8 cellular contexts compared by ENCODE assay signal in the genomic region with DNA sequence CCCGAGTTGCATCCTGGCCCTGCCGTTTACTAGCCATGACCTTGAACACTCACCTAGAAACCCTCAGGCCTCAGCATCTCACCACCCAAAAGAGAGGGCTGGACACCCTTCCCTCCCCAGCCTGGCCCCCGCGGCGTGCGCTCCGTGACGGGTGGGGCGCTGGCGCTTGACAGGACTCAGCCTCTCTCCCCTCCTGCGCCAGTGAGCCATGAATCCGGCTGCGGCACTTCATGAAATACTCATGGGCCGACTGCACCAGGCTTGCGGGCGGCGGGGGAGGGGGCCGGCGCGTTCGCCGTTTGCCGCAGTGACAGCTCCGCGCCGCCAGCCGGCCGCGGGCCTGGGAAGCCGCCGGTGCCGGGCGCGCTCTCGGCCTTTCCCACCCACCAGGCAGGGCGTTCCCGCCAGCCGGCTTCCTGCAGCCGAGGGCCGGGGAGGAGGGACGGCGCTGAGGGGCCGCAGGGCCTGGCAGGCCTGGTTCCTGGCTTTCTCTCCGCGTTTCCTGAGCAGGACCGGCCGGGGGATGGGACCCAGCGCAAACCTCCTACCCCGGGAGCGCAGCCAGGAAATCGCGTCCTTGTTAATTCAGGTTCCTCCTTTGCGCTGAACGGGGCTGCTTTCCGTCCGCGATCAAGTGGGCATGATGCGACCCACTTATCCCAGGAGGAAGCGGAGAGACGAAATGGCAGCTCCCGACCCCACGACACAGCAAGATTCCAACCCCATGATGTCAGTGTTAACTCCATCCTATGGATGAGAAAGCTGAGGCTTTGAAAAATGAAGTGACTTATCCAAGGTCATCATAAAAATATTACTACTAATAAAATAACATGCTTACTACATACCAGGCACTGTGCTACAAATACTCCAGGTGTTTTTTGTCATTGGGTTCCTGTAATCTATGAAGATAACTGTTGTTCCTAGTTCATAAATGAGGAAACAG. TPM values are rescaled to one million over a fixed set of nuclear protein-coding genes. Genes with fewer than 3 reads are reported as not detected.
DNase-seq lines count a peak whose midpoint lies in the region; ATAC-seq and TF ChIP-seq lines count a peak whose summit lies in the region.

No MANE protein-coding gene starts in this region.

- H3K27me3 Mint-ChIP-seq in activated CD8-positive, alpha-beta memory T cell treated with anti-CD3 and anti-CD28 coated beads, Interleukin-2, amount 10 ng/mL, durations not matched to agents 7 days and 5 days, result peaks cover 43% of the 10 kb centered on the region
- peaks cover 0 to 6% of the 10 kb centered on the region in 2 donors for H3K27me3 Mint-ChIP-seq in effector memory CD8-positive, alpha-beta T cell

- H3K4me3 ChIP-seq in mesenchymal stem cell (ENCODE audit: insufficient read depth in 1 of 2, low read depth in 1 of 2, low read length in 2 of 2), result peak overlapping the region; percentile 52 to 79

- peak overlapping the region; percentile 71 for H2BK5ac ChIP-seq in mesenchymal stem cell (ENCODE audit: low read depth, low read length, poor library complexity, severe bottlenecking)

- no peak overlapping the region for H3K27ac Mint-ChIP-seq in activated CD8-positive, alpha-beta memory T cell treated with anti-CD3 and anti-CD28 coated beads, Interleukin-2, amount 10 ng/mL, durations not matched to agents 7 days and 5 days
- H3K27ac Mint-ChIP-seq in effector memory CD8-positive, alpha-beta T cell, result peak overlapping the region in 1 of 2 donors; percentile 68

- peaks cover 6% of the 10 kb centered on the region for H3K4me1 ChIP-seq in mesenchymal stem cell (ENCODE audit: control insufficient read depth, insufficient read depth, low read depth, low read length)

- no peaks in the 10 kb centered on the region for H3K36me3 ChIP-seq in mesenchymal stem cell (ENCODE audit: control insufficient read depth in 1 of 2, insufficient read depth in 2 of 2, low read depth in 1 of 2, low read length in 2 of 2)

- peak overlapping the region; percentile 51 to 73 for H2BK12ac ChIP-seq in mesenchymal stem cell (ENCODE audit: low read length in 2 of 2)

- 2% methylated on average over 56 of the region's 62 CpGs for WGBS in mesenchymal stem cell

- peak; percentile 74 for ATAC-seq in HG02678 (IDR thresholded peaks at IDR 0.05; ENCODE audit: unreplicated experiment)
- ATAC-seq in activated CD8-positive, alpha-beta memory T cell treated with anti-CD3 and anti-CD28 coated beads, Interleukin-2, amount 10 ng/mL, durations not matched to agents 7 days and 5 days, result peak; percentile 78
- ATAC-seq in effector memory CD8-positive, alpha-beta T cell (replicated peaks), result peak; percentile 90
- no peak for ATAC-seq in GM19455 (IDR thresholded peaks at IDR 0.05; ENCODE audit: unreplicated experiment)

- peak overlapping the region; percentile 68 to 88 for H3K4ac ChIP-seq in mesenchymal stem cell (ENCODE audit: low read depth in 1 of 2, low read length in 2 of 2)

- H3K23ac ChIP-seq in mesenchymal stem cell (ENCODE audit: low read length in 2 of 2), result peak overlapping the region in 1 of 2 experiments; percentile 94

- peak overlapping the region; percentile 90 for H4K8ac ChIP-seq in mesenchymal stem cell (ENCODE audit: low read length)

- H3K27me3 ChIP-seq in mesenchymal stem cell (ENCODE audit: control insufficient read depth in 1 of 2, insufficient read depth in 1 of 2, low read length in 2 of 2), result no peaks in the 10 kb centered on the region

- H4K91ac ChIP-seq in mesenchymal stem cell (ENCODE audit: low read length), result peak overlapping the region; percentile 95

- H3K14ac ChIP-seq in mesenchymal stem cell (ENCODE audit: low read length in 2 of 2), result peak overlapping the region in 1 of 2 experiments; percentile 30

- peak overlapping the region; percentile 74 for H3K27ac ChIP-seq in mesenchymal stem cell (ENCODE audit: low read length, poor library complexity, severe bottlenecking)

- no peaks in the 10 kb centered on the region for H3K9me3 Mint-ChIP-seq in activated CD8-positive, alpha-beta memory T cell treated with anti-CD3 and anti-CD28 coated beads, Interleukin-2, amount 10 ng/mL, durations not matched to agents 7 days and 5 days (ENCODE audit: low read depth)
- H3K9me3 Mint-ChIP-seq in effector memory CD8-positive, alpha-beta T cell, result no peaks in the 10 kb centered on the region

- TF ChIP-seq CTCF in GM10266 (IDR thresholded peaks at IDR 0.05; ENCODE audit: control insufficient read depth, insufficient read depth, low read depth, missing control alignments), result peak; percentile 4

- peaks cover 2% of the 10 kb centered on the region for H3K36me3 Mint-ChIP-seq in activated CD8-positive, alpha-beta memory T cell treated with anti-CD3 and anti-CD28 coated beads, Interleukin-2, amount 10 ng/mL, durations not matched to agents 7 days and 5 days
- H3K36me3 Mint-ChIP-seq in effector memory CD8-positive, alpha-beta T cell (ENCODE audit: insufficient read depth), result peaks cover 3% of the 10 kb centered on the region

- peak overlapping the region; percentile 54 for H2BK120ac ChIP-seq in mesenchymal stem cell (ENCODE audit: low read depth, low read length)

- peak overlapping the region; percentile 30 for H2BK15ac ChIP-seq in mesenchymal stem cell (ENCODE audit: low read depth, poor library complexity, severe bottlenecking)

- no peaks in the 10 kb centered on the region for H3K9me3 ChIP-seq in mesenchymal stem cell (ENCODE audit: control insufficient read depth, low read length)

- DNase-seq in GM10266 (ENCODE audit: extremely low spot score) (peak; percentile 86), NCI-H2227 treated with DMSO at 0.1 percent for 48 hours (lab: John Stamatoyannopoulos, UW) (peak; percentile 82), mesenchymal stem cell (peak; percentile 88)
- peak; percentile 51 for DNase-seq in activated CD8-positive, alpha-beta memory T cell treated with anti-CD3 and anti-CD28 coated beads, Interleukin-2, amount 10 ng/mL, durations not matched to agents 7 days and 5 days
- peak; percentile 33 to 51 (median 40) for DNase-seq in effector memory CD8-positive, alpha-beta T cell
- DNase-seq in stimulated activated CD8-positive, alpha-beta memory T cell treated with anti-CD3 and anti-CD28 coated beads, Interleukin-4, amount 100 ng/mL, for 48 hours, result peak; percentile 61

- H2AK5ac ChIP-seq in mesenchymal stem cell (ENCODE audit: low read length, severe bottlenecking), result peak overlapping the region; percentile 40

- CTCF ChIA-PET in activated CD8-positive, alpha-beta memory T cell treated with anti-CD3 and anti-CD28 coated beads, Interleukin-2, amount 10 ng/mL, durations not matched to agents 7 days and 5 days (lab: Charles Lee), result interaction anchor here (1.0 to 15.9 kb wide), 4 partner anchors 11 to 137 kb away, joined by 3 to 515 read pairs (median 4); no protein-coding TSS in a partner anchor

- H3K79me1 ChIP-seq in mesenchymal stem cell (replicated peaks; ENCODE audit: low read length, poor library complexity, severe bottlenecking), result no peaks in the 10 kb centered on the region

- peak overlapping the region; percentile 57 for H3K4me3 Mint-ChIP-seq in activated CD8-positive, alpha-beta memory T cell treated with anti-CD3 and anti-CD28 coated beads, Interleukin-2, amount 10 ng/mL, durations not matched to agents 7 days and 5 days
- peak overlapping the region; percentile 69 to 70 for H3K4me3 Mint-ChIP-seq in effector memory CD8-positive, alpha-beta T cell

- peak overlapping the region; percentile 90 for H3K9ac ChIP-seq in mesenchymal stem cell (ENCODE audit: low read length)

- H3K4me2 ChIP-seq in mesenchymal stem cell (ENCODE audit: low read length, poor library complexity, severe bottlenecking), result peak overlapping the region; percentile 79

- H3K4me1 Mint-ChIP-seq in activated CD8-positive, alpha-beta memory T cell treated with anti-CD3 and anti-CD28 coated beads, Interleukin-2, amount 10 ng/mL, durations not matched to agents 7 days and 5 days, result peaks cover 16% of the 10 kb centered on the region
- peaks cover 0 to 6% of the 10 kb centered on the region in 2 donors for H3K4me1 Mint-ChIP-seq in effector memory CD8-positive, alpha-beta T cell (ENCODE audit: low read depth in 2 of 2)

- peak overlapping the region; percentile 56 to 79 for H3K18ac ChIP-seq in mesenchymal stem cell (ENCODE audit: low read depth in 1 of 2, low read length in 2 of 2)

- H2AFZ ChIP-seq in mesenchymal stem cell (ENCODE audit: low read depth, low read length), result peak overlapping the region; percentile 48

RNA-seq across cellular contexts. Expression of a gene that starts 9.1 kb away (rescaled TPM):
- total RNA-seq in activated CD8-positive, alpha-beta memory T cell treated with anti-CD3 and anti-CD28 coated beads, Interleukin-2, amount 10 ng/mL, durations not matched to agents 7 days and 5 days, result 10 to 100 TPM; 19.5 to 20.4 TPM
- polyA plus RNA-seq in mesenchymal stem cell (2013, experiment 1 of 2), result 39.1 TPM
- polyA plus RNA-seq in mesenchymal stem cell (2013, experiment 2 of 2), result 38.8 TPM

RNA-seq across cellular contexts. Expression of a gene that starts 39.6 kb away (rescaled TPM):
- total RNA-seq in activated CD8-positive, alpha-beta memory T cell treated with anti-CD3 and anti-CD28 coated beads, Interleukin-2, amount 10 ng/mL, durations not matched to agents 7 days and 5 days, result not detected
- 0.17 TPM for polyA plus RNA-seq in mesenchymal stem cell (2013, experiment 1 of 2)
- polyA plus RNA-seq in mesenchymal stem cell (2013, experiment 2 of 2), result 0.16 TPM
